Comparison of ENCODE assay signal across 12 cellular contexts in genomic region chr2:128375454-128375853, GRCh38. TPM values are rescaled to one million over a fixed set of nuclear protein-coding genes. Genes with fewer than 3 reads are reported as not detected.
A peak's percentile ranks its signal among the peaks of the same experiment; 100 is the strongest.
DNase-seq lines count a peak whose midpoint lies in the region; ATAC-seq and TF ChIP-seq lines count a peak whose summit lies in the region.
"Had no signal": no experiment of that assay in that cellular context is flagged by ENCODE, and none has a peak within 500 bp of the region (broad histone marks: within the 10 kb centered on the region; RNA-seq: fewer than 3 reads in every experiment).

No MANE protein-coding gene starts in this region.

- TF ChIP-seq CTCF in mammary epithelial cell (conservative IDR thresholded peaks at IDR 0.05 in 1 of 2, IDR thresholded peaks at IDR 0.05 in 1 of 2; ENCODE audit: extremely low read depth in 1 of 2, insufficient read depth in 1 of 2, low read depth in 1 of 2, low read length in 2 of 2) (no peak), HFFc6 (IDR thresholded peaks at IDR 0.05) (no peak), psoas muscle (IDR thresholded peaks at IDR 0.05) (no peak), Caco-2 (IDR thresholded peaks at IDR 0.05; ENCODE audit: insufficient read depth in 1 of 2, low read depth in 1 of 2, low read length in 1 of 2, severe bottlenecking in 1 of 2, unreplicated experiment in 1 of 2) (no peak)

- no peak overlapping the region for H3K4me3 Mint-ChIP-seq in HFFc6
- no peak overlapping the region for H3K4me3 Mint-ChIP-seq in Caco-2 (ENCODE audit: unreplicated experiment)

- in situ Hi-C loops in mammary epithelial cell (cut with MboI; ENCODE audit: low sequenced_read_pairs in 2 of 2), result no loop called here

- CTCF ChIA-PET in mammary epithelial cell (lab: Charles Lee; ENCODE audit: low non-redundant PET), result no interaction called here
- CTCF ChIA-PET in Caco-2 (lab: Charles Lee), result no interaction called here

- ATAC-seq in psoas muscle, result no peak

- peak overlapping the region; percentile 70 for H3K4me2 ChIP-seq in mammary epithelial cell (ENCODE audit: insufficient read depth, low read depth, low read length)

- H3K27me3 Mint-ChIP-seq in HFFc6 (ENCODE audit: insufficient read depth), result peaks cover 8% of the 10 kb centered on the region
- H3K27me3 Mint-ChIP-seq in Caco-2 (ENCODE audit: insufficient read depth, unreplicated experiment), result no peaks in the 10 kb centered on the region

- H3K9ac ChIP-seq in mammary epithelial cell (ENCODE audit: insufficient read depth, low read length) (no peak overlapping the region), stomach smooth muscle (ENCODE audit: low read length in 2 of 2) (no peak overlapping the region)

- intact Hi-C loops in mammary epithelial cell (cut with micrococcal nuclease) (loop anchor here (2.0 kb wide), 1 partner anchor 47 kb away; no protein-coding TSS in a partner anchor), psoas muscle (cut with DNase I) (no loop called here), Caco-2 (cut with micrococcal nuclease; ENCODE audit: unreplicated experiment) (loop anchor here (5.0 kb wide), 1 partner anchor 53 kb away; no protein-coding TSS in a partner anchor)

- whole genome bisulfite sequencing in mammary epithelial cell (ENCODE audit: low coverage, missing lambda C conversion rate), result 17% methylated on average over 7 of the region's 7 CpGs
- 46 to 65% (median 50%) methylated on average over 7 of the region's 7 CpGs for WGBS in psoas muscle, 3 donors

- DNase-seq in NCI-H2171 (lab: John Stamatoyannopoulos, UW), result peak; percentile 28
- no peak for DNase-seq in mammary epithelial cell
- peak; percentile 28 for DNase-seq in left kidney (ENCODE audit: low read depth, low spot score)
- DNase-seq in HFFc6, result no peak
- DNase-seq in psoas muscle, result no peak
- no peak for DNase-seq in A172 (ENCODE audit: low spot score)
- DNase-seq in Caco-2, result no peak
- DNase-seq: activated CD4-positive, CD25-positive, alpha-beta regulatory T cell; NCI-H1105 treated with DMSO at 0.1 percent for 48 hours; stimulated activated CD4-positive, alpha-beta T cell treated with anti-CD3 and anti-CD28 coated beads, Interleukin-1b, Interleukin-23, amount 100 ng/mL, for 48 hours; SW 1271 had no signal

- H3K36me3 ChIP-seq in mammary epithelial cell (ENCODE audit: insufficient read depth, low read length) (no peaks in the 10 kb centered on the region), stomach smooth muscle (ENCODE audit: control insufficient read depth in 2 of 2, insufficient read depth in 2 of 2, low read length in 2 of 2) (no peaks in the 10 kb centered on the region), psoas muscle (ENCODE audit: insufficient read depth in 1 of 2, low read depth in 1 of 2) (no peaks in the 10 kb centered on the region), Caco-2 (ENCODE audit: control insufficient read depth, insufficient read depth, low read length) (no peaks in the 10 kb centered on the region; the same call in 1 of the 2 replicates)

- POLR2A ChIA-PET in Caco-2 (lab: Charles Lee), result no interaction called here

- H3K79me2 ChIP-seq in mammary epithelial cell (ENCODE audit: insufficient read depth, low read length), result no peaks in the 10 kb centered on the region

- no peaks in the 10 kb centered on the region for H4K20me1 ChIP-seq in mammary epithelial cell (ENCODE audit: insufficient read depth, low read length)

- dilution Hi-C loops in mammary epithelial cell (cut with HindIII; ENCODE audit: low sequenced_read_pairs), result no loop called here

- BruUV-seq in mammary epithelial cell (replicated peaks; lab: Mats Ljungman, UMichigan), result no TSS peak
- BruUV-seq in Caco-2 (replicated peaks; lab: Mats Ljungman, UMichigan), result no TSS peak

- no peaks in the 10 kb centered on the region for H3K9me3 ChIP-seq in mammary epithelial cell (replicated peaks; ENCODE audit: insufficient read depth, low read length)
- H3K9me3 ChIP-seq in stomach smooth muscle (ENCODE audit: control insufficient read depth in 2 of 2, low read length in 2 of 2), result no peaks in the 10 kb centered on the region
- H3K9me3 ChIP-seq in psoas muscle, result no peaks in the 10 kb centered on the region
- H3K9me3 ChIP-seq in Caco-2, result no peaks in the 10 kb centered on the region

- no peaks in the 10 kb centered on the region for H3K27me3 ChIP-seq in mammary epithelial cell (ENCODE audit: insufficient read depth, low read length)
- H3K27me3 ChIP-seq in stomach smooth muscle (ENCODE audit: control insufficient read depth in 1 of 2, insufficient read depth in 2 of 2, low read length in 2 of 2), result no peaks in the 10 kb centered on the region
- H3K27me3 ChIP-seq in psoas muscle (ENCODE audit: insufficient read depth in 3 of 3, low read length in 2 of 3), result no peaks in the 10 kb centered on the region
- no peaks in the 10 kb centered on the region for H3K27me3 ChIP-seq in Caco-2 (replicated peaks; ENCODE audit: control insufficient read depth, insufficient read depth, low read length)

- peaks cover 39% of the 10 kb centered on the region for H3K4me1 Mint-ChIP-seq in HFFc6 (ENCODE audit: low read depth)
- peaks cover 44% of the 10 kb centered on the region for H3K4me1 Mint-ChIP-seq in Caco-2 (ENCODE audit: low read depth, unreplicated experiment)

- H3K4me1 ChIP-seq in mammary epithelial cell (ENCODE audit: insufficient read depth, low read length) (peaks cover 47% of the 10 kb centered on the region), stomach smooth muscle (ENCODE audit: control insufficient read depth, insufficient read depth, low read length) (peaks cover 49% of the 10 kb centered on the region), psoas muscle (no peaks in the 10 kb centered on the region), Caco-2 (peaks cover 44% of the 10 kb centered on the region)

- H3K36me3 Mint-ChIP-seq in HFFc6 (ENCODE audit: low read depth), result no peaks in the 10 kb centered on the region
- no peaks in the 10 kb centered on the region for H3K36me3 Mint-ChIP-seq in Caco-2 (ENCODE audit: insufficient read depth, unreplicated experiment)

- H3K27ac Mint-ChIP-seq in HFFc6 (no peak overlapping the region), Caco-2 (ENCODE audit: unreplicated experiment) (no peak overlapping the region)

- H3K9me3 Mint-ChIP-seq in HFFc6, result no peaks in the 10 kb centered on the region
- no peaks in the 10 kb centered on the region for H3K9me3 Mint-ChIP-seq in Caco-2 (ENCODE audit: unreplicated experiment)

- H3K27ac ChIP-seq in mammary epithelial cell (ENCODE audit: insufficient read depth, low read depth, low read length) (peak overlapping the region; percentile 11), stomach smooth muscle (ENCODE audit: low read length) (peak overlapping the region; percentile 53), psoas muscle (no peak overlapping the region)

- H2AFZ ChIP-seq in mammary epithelial cell (ENCODE audit: low read depth, low read length), result peak overlapping the region; percentile 82

- H3K4me3 ChIP-seq in mammary epithelial cell (replicated peaks in 1 of 3; ENCODE audit: insufficient read depth in 1 of 3, low read depth in 2 of 3, low read length in 3 of 3) (no peak overlapping the region), stomach smooth muscle (ENCODE audit: low read length in 2 of 2) (no peak overlapping the region), psoas muscle (no peak overlapping the region), Caco-2 (ENCODE audit: low read depth, low read length) (no peak overlapping the region)

RNA-seq across cellular contexts. Expression of gene HS6ST1, which starts 56.8 kb away (rescaled TPM):
- total RNA-seq in mammary epithelial cell (10 to 100 TPM; 22.7 to 61.0 TPM), psoas muscle (10 to 100 TPM; 29.3 to 68.7 (median 44.6) TPM), Caco-2 (2022) (17.5 and 20.3 TPM in 2 replicates)
- polyA plus RNA-seq in mammary epithelial cell (13.2 TPM), psoas muscle (10 to 100 TPM; 13.6 to 90.9 (median 20.0) TPM)
- 11.2 TPM for polyA minus RNA-seq in mammary epithelial cell
- total RNA-seq in HFFc6 (2021; fragmentation: NEBNext Ultra II Directional; extraction: Animal tissue kit (Norgen Biotek cat#: 25700)), result 10 to 100 TPM; 18.5 to 27.2 (median 24.3) TPM
- total RNA-seq in A172 (2014; rRNA removed; shearing (Covaris generic)), result 33.7 and 45.8 TPM in 2 replicates

Comparison
In these comparisons a context has a peak if more than half of its experiments do, and no peak if none do; other contexts are left out.
1. DNase-seq: peak in NCI-H2171 (single experiment) and left kidney (single experiment); none in mammary epithelial cell (single experiment), HFFc6 (single experiment), psoas muscle (0 of 2), A172 (single experiment) and Caco-2 (0 of 2).
2. intact Hi-C loops: an anchor here in mammary epithelial cell (2.0 kb wide) and Caco-2 (5.0 kb wide); none called in psoas muscle.